9 cellular contexts compared by ENCODE assay signal in genomic region chr9:92671323-92671722, GRCh38. TPM values are rescaled to one million over a fixed set of nuclear protein-coding genes. Genes with fewer than 3 reads are reported as not detected.
A peak's percentile ranks its signal among the peaks of the same experiment; 100 is the strongest.
DNase-seq lines count a peak whose midpoint lies in the region; ATAC-seq and TF ChIP-seq lines count a peak whose summit lies in the region.
"Had no signal": no experiment of that assay in that cellular context is flagged by ENCODE, and none has a peak within 500 bp of the region (broad histone marks: within the 10 kb centered on the region; RNA-seq: fewer than 3 reads in every experiment).

No MANE protein-coding gene starts in this region.

- no peak overlapping the region for H2AFZ ChIP-seq in neuronal stem cell (ENCODE audit: low read length)

- DNase-seq in NCI-H2227 (lab: John Stamatoyannopoulos, UW; ENCODE audit: unreplicated experiment) (peak; percentile 49), NCI-H2227 treated with DMSO at 0.1 percent for 48 hours (lab: John Stamatoyannopoulos, UW) (no peak), RPMI7951 (ENCODE audit: low read depth) (peak; percentile 83), endothelial cell (ENCODE audit: low spot score) (no peak), natural killer cell (no peak), UCSD-AML1 (lab: John Stamatoyannopoulos, UW; ENCODE audit: unreplicated experiment) (no peak), neuronal stem cell (ENCODE audit: low spot score) (no peak), T-helper 9 cell (no peak)

- no peak overlapping the region for H3K18ac ChIP-seq in neuronal stem cell (ENCODE audit: low read length)

- H3K36me3 ChIP-seq in neuronal stem cell (replicated peaks in 1 of 2; ENCODE audit: control insufficient read depth in 2 of 2, insufficient read depth in 2 of 2, low read length in 2 of 2): peaks cover 2 to 10% of the 10 kb centered on the region in 2 donors

- peaks cover 7% of the 10 kb centered on the region for H3K79me1 ChIP-seq in neuronal stem cell (ENCODE audit: low read depth, low read length)

- no peaks in the 10 kb centered on the region for H3K27me3 ChIP-seq in neuronal stem cell (ENCODE audit: control insufficient read depth in 3 of 3, insufficient read depth in 3 of 3, low read depth in 1 of 3, low read length in 3 of 3)
- H3K27me3 ChIP-seq: upper lobe of left lung had no signal

- WGBS in neuronal stem cell (ENCODE audit: extremely low coverage in 2 of 2, insufficient read length in 2 of 2, insufficient replicate concordance in 1 of 2), 2 donors: no CpG with 5 or more reads among the region's 4 CpGs

- no peaks in the 10 kb centered on the region for H3K9me3 Mint-ChIP-seq in endothelial cell (ENCODE audit: unreplicated experiment)
- H3K9me3 Mint-ChIP-seq in natural killer cell: no peaks in the 10 kb centered on the region

- H3K4me2 ChIP-seq in neuronal stem cell (ENCODE audit: insufficient read depth, low read length, poor library complexity, severe bottlenecking): no peak overlapping the region

- no peak for ATAC-seq in natural killer cell

- H3K4me1 Mint-ChIP-seq in endothelial cell (ENCODE audit: unreplicated experiment): peaks cover 12% of the 10 kb centered on the region
- peaks cover 20 to 21% of the 10 kb centered on the region in 2 donors for H3K4me1 Mint-ChIP-seq in natural killer cell

- H2AK5ac ChIP-seq in neuronal stem cell (ENCODE audit: low read depth, low read length): no peak overlapping the region

- TF ChIP-seq CTCF in endothelial cell (IDR thresholded peaks at IDR 0.05; ENCODE audit: unreplicated experiment): no peak
- no peak for TF ChIP-seq CTCF in natural killer cell (IDR thresholded peaks at IDR 0.05)

- intact Hi-C loops in natural killer cell (cut with micrococcal nuclease): loop anchor here (2.0 kb wide), 1 partner anchor 347 kb away; the partner anchor contains the start of genes CENPP and NOL8

- H3K14ac ChIP-seq in neuronal stem cell (ENCODE audit: low read length): no peak overlapping the region

- H3K4me3 Mint-ChIP-seq in endothelial cell (ENCODE audit: unreplicated experiment) (peak overlapping the region; percentile 74), natural killer cell (peak overlapping the region; percentile 60)

- no peak overlapping the region for H4K8ac ChIP-seq in neuronal stem cell (ENCODE audit: low read depth, low read length)

- H3K4me1 ChIP-seq in neuronal stem cell (ENCODE audit: control insufficient read depth in 2 of 2, insufficient read depth in 1 of 2, low read depth in 1 of 2, low read length in 2 of 2): peaks cover 7 to 9% of the 10 kb centered on the region in 2 donors

- H3K27ac Mint-ChIP-seq in endothelial cell (ENCODE audit: unreplicated experiment) (peak overlapping the region; percentile 67), natural killer cell (peak overlapping the region; percentile 93 to 94)

- no peak overlapping the region for H3K23ac ChIP-seq in neuronal stem cell (ENCODE audit: low read depth, low read length, poor library complexity)

- no peak overlapping the region for H2BK5ac ChIP-seq in neuronal stem cell (ENCODE audit: low read length)

- H3K4me3 ChIP-seq in neuronal stem cell (ENCODE audit: low read length in 2 of 2): peak overlapping the region in 1 of 2 donors; percentile 93

- no peak overlapping the region for H2BK120ac ChIP-seq in neuronal stem cell (ENCODE audit: low read depth, low read length)

- H3K27me3 Mint-ChIP-seq in endothelial cell (ENCODE audit: unreplicated experiment) (peaks cover 15% of the 10 kb centered on the region), natural killer cell (ENCODE audit: low read depth in 2 of 2) (no peaks in the 10 kb centered on the region)

- H2BK15ac ChIP-seq in neuronal stem cell (ENCODE audit: low read length): no peak overlapping the region

- H3K27ac ChIP-seq in neuronal stem cell (replicated peaks; ENCODE audit: low read length): no peak overlapping the region

- no peak overlapping the region for H2BK12ac ChIP-seq in neuronal stem cell (ENCODE audit: low read length)

- H4K91ac ChIP-seq in neuronal stem cell (ENCODE audit: low read depth, low read length, poor library complexity): no peak overlapping the region

- H3K9ac ChIP-seq in neuronal stem cell (ENCODE audit: low read depth, low read length, poor library complexity): no peak overlapping the region

- no peak overlapping the region for H3K4ac ChIP-seq in neuronal stem cell (ENCODE audit: low read length)

- H3K9me3 ChIP-seq in neuronal stem cell (replicated peaks in 1 of 2; ENCODE audit: control insufficient read depth in 2 of 2, insufficient read depth in 1 of 2, low read depth in 1 of 2, low read length in 2 of 2): no peaks in the 10 kb centered on the region
- H3K9me3 ChIP-seq: upper lobe of left lung had no signal

- H3K36me3 Mint-ChIP-seq in endothelial cell (ENCODE audit: low read depth, unreplicated experiment): no peaks in the 10 kb centered on the region
- no peaks in the 10 kb centered on the region for H3K36me3 Mint-ChIP-seq in natural killer cell

RNA-seq across cellular contexts. Expression of gene IPPK, which starts 1.4 kb away (rescaled TPM):
- 5.4 and 7.6 TPM in 2 replicates for total RNA-seq in RPMI7951 (2014; rRNA removed; shearing (Covaris generic))
- total RNA-seq in endothelial cell (ENCODE audit: unreplicated experiment) (10.1 TPM), natural killer cell (1 to 10 TPM; 4.9 to 9.2 (median 6.7) TPM)
- 4.8 TPM for polyA plus RNA-seq in neuronal stem cell (2013, experiment 1 of 2)
- 4.2 TPM for polyA plus RNA-seq in neuronal stem cell (2013, experiment 2 of 2)

Comparison
In these comparisons a context has a peak if more than half of its experiments do, and no peak if none do; other contexts are left out.
1. DNase-seq: peak in NCI-H2227 (single experiment) and RPMI7951 (single experiment); none in NCI-H2227 treated with DMSO at 0.1 percent for 48 hours (single experiment), endothelial cell (single experiment), natural killer cell (single experiment), UCSD-AML1 (single experiment), neuronal stem cell (single experiment) and T-helper 9 cell (single experiment).